1 cellular context compared by ENCODE assay signal in the genomic region with DNA sequence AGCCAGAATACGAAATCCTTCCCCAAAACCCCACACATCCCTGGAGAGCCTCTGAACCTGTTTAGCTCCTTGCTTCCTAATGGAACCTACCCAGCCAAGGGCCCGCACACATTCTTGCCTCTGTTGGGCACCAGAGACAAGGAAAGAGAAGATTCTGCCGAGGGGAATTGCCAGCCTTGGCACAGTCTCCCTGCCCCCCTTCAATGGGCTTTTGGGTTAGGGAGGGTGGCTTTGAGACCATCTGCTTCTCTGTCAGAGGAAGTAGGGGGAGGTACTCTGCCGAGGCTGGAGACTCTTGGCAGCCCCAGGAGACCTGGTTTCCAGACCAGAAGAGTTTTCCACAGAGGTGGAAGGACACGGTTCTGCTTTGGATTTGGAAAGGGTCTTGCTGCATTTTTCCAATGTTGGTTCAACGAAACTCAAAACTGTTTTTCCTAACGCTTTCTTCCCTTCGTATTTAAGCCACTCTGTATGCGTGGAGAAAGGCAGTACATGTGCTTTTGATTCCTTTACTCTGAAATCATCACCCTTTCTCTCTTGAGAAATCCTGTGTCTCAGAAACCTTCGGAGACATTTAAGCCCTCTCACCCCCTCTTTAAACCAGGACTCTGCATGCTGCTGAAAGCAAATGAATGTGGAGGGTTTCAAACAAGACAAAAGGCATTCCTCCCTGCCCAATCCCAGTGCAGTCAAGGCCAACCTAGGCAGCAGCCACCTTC.
TF ChIP-seq lines count a peak whose summit lies in the region.

No MANE protein-coding gene starts in this region.

TF ChIP-seq in H1, 55 proteins besides CTCF, POLR2A, EP300 and RAD21 (continued from another document):
- TF ChIP-seq KDM4A (IDR thresholded peaks at IDR 0.05; ENCODE audit: low read depth, low read length, severe bottlenecking) = no peak
- TF ChIP-seq SUZ12 (IDR thresholded peaks at IDR 0.05; ENCODE audit: low read length) = no peak
- no peak for TF ChIP-seq PHF8 (conservative IDR thresholded peaks at IDR 0.05; ENCODE audit: low read depth, low read length)
- no peak for TF ChIP-seq POLR2AphosphoS5 (IDR thresholded peaks at IDR 0.05; ENCODE audit: low read depth, low read length)
- no peak for TF ChIP-seq CHD2 (IDR thresholded peaks at IDR 0.05; ENCODE audit: low read length)
- no peak for TF ChIP-seq BACH1 (IDR thresholded peaks at IDR 0.05; ENCODE audit: low read length)
- TF ChIP-seq CREB1 (IDR thresholded peaks at IDR 0.05) = no peak
- TF ChIP-seq ASH2L (IDR thresholded peaks at IDR 0.05; ENCODE audit: low read length) = no peak
- TF ChIP-seq, protein P1, sequence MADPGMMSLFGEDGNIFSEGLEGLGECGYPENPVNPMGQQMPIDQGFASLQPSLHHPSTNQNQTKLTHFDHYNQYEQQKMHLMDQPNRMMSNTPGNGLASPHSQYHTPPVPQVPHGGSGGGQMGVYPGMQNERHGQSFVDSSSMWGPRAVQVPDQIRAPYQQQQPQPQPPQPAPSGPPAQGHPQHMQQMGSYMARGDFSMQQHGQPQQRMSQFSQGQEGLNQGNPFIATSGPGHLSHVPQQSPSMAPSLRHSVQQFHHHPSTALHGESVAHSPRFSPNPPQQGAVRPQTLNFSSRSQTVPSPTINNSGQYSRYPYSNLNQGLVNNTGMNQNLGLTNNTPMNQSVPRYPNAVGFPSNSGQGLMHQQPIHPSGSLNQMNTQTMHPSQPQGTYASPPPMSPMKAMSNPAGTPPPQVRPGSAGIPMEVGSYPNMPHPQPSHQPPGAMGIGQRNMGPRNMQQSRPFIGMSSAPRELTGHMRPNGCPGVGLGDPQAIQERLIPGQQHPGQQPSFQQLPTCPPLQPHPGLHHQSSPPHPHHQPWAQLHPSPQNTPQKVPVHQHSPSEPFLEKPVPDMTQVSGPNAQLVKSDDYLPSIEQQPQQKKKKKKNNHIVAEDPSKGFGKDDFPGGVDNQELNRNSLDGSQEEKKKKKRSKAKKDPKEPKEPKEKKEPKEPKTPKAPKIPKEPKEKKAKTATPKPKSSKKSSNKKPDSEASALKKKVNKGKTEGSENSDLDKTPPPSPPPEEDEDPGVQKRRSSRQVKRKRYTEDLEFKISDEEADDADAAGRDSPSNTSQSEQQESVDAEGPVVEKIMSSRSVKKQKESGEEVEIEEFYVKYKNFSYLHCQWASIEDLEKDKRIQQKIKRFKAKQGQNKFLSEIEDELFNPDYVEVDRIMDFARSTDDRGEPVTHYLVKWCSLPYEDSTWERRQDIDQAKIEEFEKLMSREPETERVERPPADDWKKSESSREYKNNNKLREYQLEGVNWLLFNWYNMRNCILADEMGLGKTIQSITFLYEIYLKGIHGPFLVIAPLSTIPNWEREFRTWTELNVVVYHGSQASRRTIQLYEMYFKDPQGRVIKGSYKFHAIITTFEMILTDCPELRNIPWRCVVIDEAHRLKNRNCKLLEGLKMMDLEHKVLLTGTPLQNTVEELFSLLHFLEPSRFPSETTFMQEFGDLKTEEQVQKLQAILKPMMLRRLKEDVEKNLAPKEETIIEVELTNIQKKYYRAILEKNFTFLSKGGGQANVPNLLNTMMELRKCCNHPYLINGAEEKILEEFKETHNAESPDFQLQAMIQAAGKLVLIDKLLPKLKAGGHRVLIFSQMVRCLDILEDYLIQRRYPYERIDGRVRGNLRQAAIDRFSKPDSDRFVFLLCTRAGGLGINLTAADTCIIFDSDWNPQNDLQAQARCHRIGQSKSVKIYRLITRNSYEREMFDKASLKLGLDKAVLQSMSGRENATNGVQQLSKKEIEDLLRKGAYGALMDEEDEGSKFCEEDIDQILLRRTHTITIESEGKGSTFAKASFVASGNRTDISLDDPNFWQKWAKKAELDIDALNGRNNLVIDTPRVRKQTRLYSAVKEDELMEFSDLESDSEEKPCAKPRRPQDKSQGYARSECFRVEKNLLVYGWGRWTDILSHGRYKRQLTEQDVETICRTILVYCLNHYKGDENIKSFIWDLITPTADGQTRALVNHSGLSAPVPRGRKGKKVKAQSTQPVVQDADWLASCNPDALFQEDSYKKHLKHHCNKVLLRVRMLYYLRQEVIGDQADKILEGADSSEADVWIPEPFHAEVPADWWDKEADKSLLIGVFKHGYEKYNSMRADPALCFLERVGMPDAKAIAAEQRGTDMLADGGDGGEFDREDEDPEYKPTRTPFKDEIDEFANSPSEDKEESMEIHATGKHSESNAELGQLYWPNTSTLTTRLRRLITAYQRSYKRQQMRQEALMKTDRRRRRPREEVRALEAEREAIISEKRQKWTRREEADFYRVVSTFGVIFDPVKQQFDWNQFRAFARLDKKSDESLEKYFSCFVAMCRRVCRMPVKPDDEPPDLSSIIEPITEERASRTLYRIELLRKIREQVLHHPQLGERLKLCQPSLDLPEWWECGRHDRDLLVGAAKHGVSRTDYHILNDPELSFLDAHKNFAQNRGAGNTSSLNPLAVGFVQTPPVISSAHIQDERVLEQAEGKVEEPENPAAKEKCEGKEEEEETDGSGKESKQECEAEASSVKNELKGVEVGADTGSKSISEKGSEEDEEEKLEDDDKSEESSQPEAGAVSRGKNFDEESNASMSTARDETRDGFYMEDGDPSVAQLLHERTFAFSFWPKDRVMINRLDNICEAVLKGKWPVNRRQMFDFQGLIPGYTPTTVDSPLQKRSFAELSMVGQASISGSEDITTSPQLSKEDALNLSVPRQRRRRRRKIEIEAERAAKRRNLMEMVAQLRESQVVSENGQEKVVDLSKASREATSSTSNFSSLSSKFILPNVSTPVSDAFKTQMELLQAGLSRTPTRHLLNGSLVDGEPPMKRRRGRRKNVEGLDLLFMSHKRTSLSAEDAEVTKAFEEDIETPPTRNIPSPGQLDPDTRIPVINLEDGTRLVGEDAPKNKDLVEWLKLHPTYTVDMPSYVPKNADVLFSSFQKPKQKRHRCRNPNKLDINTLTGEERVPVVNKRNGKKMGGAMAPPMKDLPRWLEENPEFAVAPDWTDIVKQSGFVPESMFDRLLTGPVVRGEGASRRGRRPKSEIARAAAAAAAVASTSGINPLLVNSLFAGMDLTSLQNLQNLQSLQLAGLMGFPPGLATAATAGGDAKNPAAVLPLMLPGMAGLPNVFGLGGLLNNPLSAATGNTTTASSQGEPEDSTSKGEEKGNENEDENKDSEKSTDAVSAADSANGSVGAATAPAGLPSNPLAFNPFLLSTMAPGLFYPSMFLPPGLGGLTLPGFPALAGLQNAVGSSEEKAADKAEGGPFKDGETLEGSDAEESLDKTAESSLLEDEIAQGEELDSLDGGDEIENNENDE (IDR thresholded peaks at IDR 0.05; ENCODE audit: insufficient replicate concordance, low read length) = no peak
- TF ChIP-seq TAF1 (IDR thresholded peaks at IDR 0.05; ENCODE audit: low read depth, low read length) = no peak
- TF ChIP-seq CBX8 (IDR thresholded peaks at IDR 0.05; ENCODE audit: borderline replicate concordance, low read depth, low read length) = no peak
- no peak for TF ChIP-seq KDM5A (IDR thresholded peaks at IDR 0.05; ENCODE audit: low read length)
TF ChIP-seq in H1: peak in this region for 0.
